ENCODE assay signal across 23 cellular contexts in the genomic region with DNA sequence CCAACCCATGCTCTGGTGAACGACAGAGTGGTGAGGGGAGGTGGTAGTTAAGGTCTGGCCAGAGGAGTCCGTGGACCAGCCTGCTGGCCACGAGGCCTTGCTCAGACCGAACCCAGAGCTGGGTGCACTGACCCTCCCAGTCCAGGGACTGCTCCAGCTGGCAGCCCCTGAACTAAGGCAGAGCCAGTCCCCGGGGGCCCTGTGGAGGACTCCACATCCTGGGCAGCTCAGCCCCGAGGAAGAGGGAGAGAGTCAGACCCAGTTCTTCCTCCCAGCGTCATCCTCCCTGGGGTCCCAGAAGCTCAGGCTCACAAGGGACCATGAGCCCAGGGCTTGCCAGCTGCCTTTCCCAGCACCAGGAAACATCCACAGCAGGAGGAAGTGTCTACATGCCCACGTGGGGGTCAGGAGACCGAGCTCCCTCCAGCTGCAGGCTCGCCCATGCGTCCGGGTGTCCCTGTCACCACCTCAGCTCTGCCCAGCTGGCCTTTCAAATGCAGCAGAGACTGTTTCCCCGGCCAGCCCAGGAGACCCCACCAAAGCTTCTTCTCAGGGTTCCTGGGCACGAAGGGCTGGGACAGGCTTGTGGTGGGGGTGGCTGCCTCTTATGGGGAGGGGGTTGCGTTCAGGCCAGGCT.
A peak's percentile ranks its signal among the peaks of the same experiment; 100 is the strongest.
DNase-seq lines count a peak whose midpoint lies in the region; ATAC-seq and TF ChIP-seq lines count a peak whose summit lies in the region.
"Had no signal": no experiment of that assay in that cellular context is flagged by ENCODE, and none has a peak within 500 bp of the region (broad histone marks: within the 10 kb centered on the region; RNA-seq: fewer than 3 reads in every experiment).

No MANE protein-coding gene starts in this region.

- H3K27me3 ChIP-seq in colonic mucosa: no peaks in the 10 kb centered on the region
- no peaks in the 10 kb centered on the region for H3K27me3 ChIP-seq in testis
- H3K27me3 ChIP-seq in hepatocyte: no peaks in the 10 kb centered on the region

- 61 to 74% methylated on average over 2 to 15 of the region's 15 CpGs for WGBS in testis, 2 donors
- WGBS in hepatocyte (ENCODE audit: low lambda C conversion rate, missing lambda C conversion rate): 83% methylated on average over 14 of the region's 15 CpGs

- H3K9me2 ChIP-seq in hepatocyte (replicated peaks; ENCODE audit: insufficient read depth): no peaks in the 10 kb centered on the region

- no peaks in the 10 kb centered on the region for H3K9me3 ChIP-seq in colonic mucosa
- H3K9me3 ChIP-seq in testis: no peaks in the 10 kb centered on the region
- no peaks in the 10 kb centered on the region for H3K9me3 ChIP-seq in hepatocyte (ENCODE audit: low read depth)

- no peaks in the 10 kb centered on the region for H3K4me1 ChIP-seq in colonic mucosa
- peaks cover 3% of the 10 kb centered on the region for H3K4me1 ChIP-seq in testis
- H3K4me1 ChIP-seq in hepatocyte (ENCODE audit: insufficient read depth): no peaks in the 10 kb centered on the region
- H3K4me1 ChIP-seq: breast epithelium, heart left ventricle had no signal

- no peaks in the 10 kb centered on the region for H3K36me3 ChIP-seq in colonic mucosa
- H3K36me3 ChIP-seq in testis (ENCODE audit: low read depth, missing control alignments): no peaks in the 10 kb centered on the region
- H3K36me3 ChIP-seq in hepatocyte (replicated peaks; ENCODE audit: insufficient read depth, low read depth): no peaks in the 10 kb centered on the region
- H3K36me3 ChIP-seq: breast epithelium, heart left ventricle had no signal

- H3K4me3 ChIP-seq in colonic mucosa: no peak overlapping the region
- no peak overlapping the region for H3K4me3 ChIP-seq in testis
- no peak overlapping the region for H3K4me3 ChIP-seq in hepatocyte
- H3K4me3 ChIP-seq: breast epithelium, GM12878, heart left ventricle, smooth muscle cell had no signal

- peak; percentile 24 for DNase-seq in activated CD8-positive, alpha-beta memory T cell treated with anti-CD3 and anti-CD28 coated beads for 24 hours
- no peak for DNase-seq in activated CD8-positive, alpha-beta memory T cell treated with anti-CD3 and anti-CD28 coated beads, Interleukin-2, amount 50 U/mL, for 4 hours
- DNase-seq in colonic mucosa (peak; percentile 12), mesenteric fat pad (ENCODE audit: low spot score) (peak; percentile 85), testis (peak; percentile 14), activated gamma-delta T cell (lab: John Stamatoyannopoulos, UW) (no peak), hepatocyte (ENCODE audit: low spot score) (no peak)
- DNase-seq: activated CD4-positive, alpha-beta T cell treated with anti-CD3 and anti-CD28 coated beads for 4 hours; effector memory CD8-positive, alpha-beta T cell; EL; KBM-7; mesendoderm; NCI-H1105; NCI-H1930; NCI-H226; nucleus accumbens had no signal

- no peak overlapping the region for H3K27ac ChIP-seq in colonic mucosa
- H3K27ac ChIP-seq in testis: no peak overlapping the region
- no peak overlapping the region for H3K27ac ChIP-seq in hepatocyte
- H3K27ac ChIP-seq: breast epithelium, heart left ventricle had no signal

- no peak overlapping the region for H2AFZ ChIP-seq in hepatocyte

- no peak for ATAC-seq in HG03520 (IDR thresholded peaks at IDR 0.05; ENCODE audit: unreplicated experiment)
- ATAC-seq: activated naive CD4-positive, alpha-beta T cell treated with anti-CD3 and anti-CD28 coated beads, Interleukin-2, amount 50 U/mL, for 72 hours; activated T-helper 17 cell treated with anti-CD3 and anti-CD28 coated beads, Interleukin-2, amount 50 U/mL, for 72 hours; effector memory CD8-positive, alpha-beta T cell; GM12878 had no signal

- TF ChIP-seq POLR2A in testis (IDR thresholded peaks at IDR 0.05): no peak

- no peaks in the 10 kb centered on the region for H3K79me2 ChIP-seq in hepatocyte

- H3K9ac ChIP-seq in colonic mucosa (ENCODE audit: low read depth in 2 of 2, low read length in 2 of 2): no peak overlapping the region

- no peak overlapping the region for H3K4me2 ChIP-seq in hepatocyte
- H3K4me2 ChIP-seq: smooth muscle cell had no signal

- H4K20me1 ChIP-seq in hepatocyte (ENCODE audit: insufficient read depth, poor library complexity, severe bottlenecking): no peaks in the 10 kb centered on the region

- intact Hi-C loops in colonic mucosa (cut with DNase I): no loop called here
- intact Hi-C loops in testis (cut with DNase I; ENCODE audit: low total_unique reads): no loop called here

- TF ChIP-seq CTCF in colonic mucosa (IDR thresholded peaks at IDR 0.05) (no peak), testis (IDR thresholded peaks at IDR 0.05) (no peak), hepatocyte (IDR thresholded peaks at IDR 0.05; ENCODE audit: poor library complexity) (no peak)

Comparison
In these comparisons a context has a peak if more than half of its experiments do, and no peak if none do; other contexts are left out.
1. DNase-seq: peak in activated CD8-positive, alpha-beta memory T cell treated with anti-CD3 and anti-CD28 coated beads for 24 hours (single experiment), colonic mucosa (single experiment), mesenteric fat pad (single experiment) and testis (single experiment); none in activated CD8-positive, alpha-beta memory T cell treated with anti-CD3 and anti-CD28 coated beads, Interleukin-2, amount 50 U/mL, for 4 hours (single experiment), activated gamma-delta T cell (single experiment) and hepatocyte (single experiment).